In the genomic region with DNA sequence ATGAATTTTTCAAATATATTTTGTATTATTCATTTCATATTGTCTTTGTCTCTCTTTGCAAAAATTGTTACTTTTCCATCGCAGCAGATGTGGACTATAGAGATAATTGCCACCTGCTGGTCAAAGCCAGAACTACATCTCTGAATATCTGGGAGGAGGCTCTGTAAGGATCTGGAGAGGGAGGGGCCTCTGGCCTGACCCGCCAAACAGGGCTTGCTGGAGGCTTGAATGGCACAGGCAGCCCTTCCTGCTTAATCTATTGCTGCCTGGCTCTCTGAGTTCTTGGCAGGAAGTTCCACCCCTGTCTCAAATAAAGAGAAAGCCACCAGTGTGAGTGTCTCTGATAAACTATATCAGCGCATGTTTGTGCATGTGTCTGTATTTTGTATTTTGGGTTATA, we compare ENCODE assay signal across 8 cellular contexts.
DNase-seq lines count a peak whose midpoint lies in the region; ATAC-seq and TF ChIP-seq lines count a peak whose summit lies in the region.

No MANE protein-coding gene starts in this region.

- H3K27me3 Mint-ChIP-seq in activated naive CD8-positive, alpha-beta T cell treated with anti-CD3 and anti-CD28 coated beads, Interleukin-2, amount 10 ng/mL, durations not matched to agents 7 days and 5 days, result no peaks in the 10 kb centered on the region

- H3K27ac Mint-ChIP-seq in activated naive CD8-positive, alpha-beta T cell treated with anti-CD3 and anti-CD28 coated beads, Interleukin-2, amount 10 ng/mL, durations not matched to agents 7 days and 5 days, result no peak overlapping the region

- H3K9me3 ChIP-seq in cardiac muscle cell (ENCODE audit: low read depth) (no peaks in the 10 kb centered on the region), prostate gland (no peaks in the 10 kb centered on the region), uterus (no peaks in the 10 kb centered on the region)

- whole genome bisulfite sequencing in prostate gland, result 6% methylated on average over 3 of the region's 3 CpGs

- TF ChIP-seq POLR2A in prostate gland (IDR thresholded peaks at IDR 0.05) (no peak), uterus (IDR thresholded peaks at IDR 0.05) (no peak)

- no peaks in the 10 kb centered on the region for H3K9me3 Mint-ChIP-seq in activated naive CD8-positive, alpha-beta T cell treated with anti-CD3 and anti-CD28 coated beads, Interleukin-2, amount 10 ng/mL, durations not matched to agents 7 days and 5 days

- peak; percentile 99 for ATAC-seq in HG02852 (IDR thresholded peaks at IDR 0.05; ENCODE audit: unreplicated experiment)
- ATAC-seq in activated naive CD8-positive, alpha-beta T cell treated with anti-CD3 and anti-CD28 coated beads, Interleukin-2, amount 10 ng/mL, durations not matched to agents 7 days and 5 days (ENCODE audit: low read depth), result peak; percentile 100

- DNase-seq in GM13976 (ENCODE audit: low spot score), result peak; percentile 49
- DNase-seq in NCI-H1436 (lab: John Stamatoyannopoulos, UW), result peak; percentile 87
- DNase-seq in SW480 (ENCODE audit: low spot score), result peak; percentile 70
- peak; percentile 46 for DNase-seq in activated naive CD8-positive, alpha-beta T cell treated with anti-CD3 and anti-CD28 coated beads, Interleukin-2, amount 10 ng/mL, durations not matched to agents 7 days and 5 days
- DNase-seq in cardiac muscle cell (ENCODE audit: low read depth in 1 of 2, low spot score in 1 of 2), result peak; percentile 90
- peak; percentile 88 for DNase-seq in prostate gland (ENCODE audit: low spot score)
- DNase-seq in uterus, result peak; percentile 64 to 87

- H3K27me3 ChIP-seq in cardiac muscle cell, result no peaks in the 10 kb centered on the region
- H3K27me3 ChIP-seq in prostate gland (replicated peaks; ENCODE audit: insufficient read depth), result no peaks in the 10 kb centered on the region
- H3K27me3 ChIP-seq in uterus, result no peaks in the 10 kb centered on the region

- H3K4me3 ChIP-seq in cardiac muscle cell, result no peak overlapping the region
- no peak overlapping the region for H3K4me3 ChIP-seq in prostate gland
- no peak overlapping the region for H3K4me3 ChIP-seq in uterus

- H3K36me3 Mint-ChIP-seq in activated naive CD8-positive, alpha-beta T cell treated with anti-CD3 and anti-CD28 coated beads, Interleukin-2, amount 10 ng/mL, durations not matched to agents 7 days and 5 days, result no peaks in the 10 kb centered on the region

- no peaks in the 10 kb centered on the region for H3K4me1 ChIP-seq in cardiac muscle cell (ENCODE audit: low read depth)
- H3K4me1 ChIP-seq in prostate gland (replicated peaks), result no peaks in the 10 kb centered on the region
- no peaks in the 10 kb centered on the region for H3K4me1 ChIP-seq in uterus

- POLR2A ChIA-PET in activated naive CD8-positive, alpha-beta T cell treated with anti-CD3 and anti-CD28 coated beads, Interleukin-2, amount 10 ng/mL, durations not matched to agents 7 days and 5 days (lab: Charles Lee), result no interaction called here

- in situ Hi-C loops in GM13976 (cut with MboI; ENCODE audit: low sequenced_read_pairs, unreplicated experiment), result loop anchor here (10.0 kb wide), 1 partner anchor 385 kb away; no protein-coding TSS in a partner anchor

- H3K4me3 Mint-ChIP-seq in activated naive CD8-positive, alpha-beta T cell treated with anti-CD3 and anti-CD28 coated beads, Interleukin-2, amount 10 ng/mL, durations not matched to agents 7 days and 5 days, result peak overlapping the region; percentile 81

- no peak overlapping the region for H3K27ac ChIP-seq in cardiac muscle cell
- no peak overlapping the region for H3K27ac ChIP-seq in prostate gland
- no peak overlapping the region for H3K27ac ChIP-seq in uterus

- peaks cover 3% of the 10 kb centered on the region for H3K4me1 Mint-ChIP-seq in activated naive CD8-positive, alpha-beta T cell treated with anti-CD3 and anti-CD28 coated beads, Interleukin-2, amount 10 ng/mL, durations not matched to agents 7 days and 5 days

- H3K36me3 ChIP-seq in cardiac muscle cell, result no peaks in the 10 kb centered on the region
- H3K36me3 ChIP-seq in prostate gland, result no peaks in the 10 kb centered on the region
- no peaks in the 10 kb centered on the region for H3K36me3 ChIP-seq in uterus

- intact Hi-C loops in prostate gland (cut with DNase I), result loop anchor here (5.0 kb wide), 2 partner anchors 202 to 382 kb away; no protein-coding TSS in a partner anchor
- intact Hi-C loops in uterus (cut with DNase I; ENCODE audit: low total_unique reads), result no loop called here

- TF ChIP-seq CTCF in GM13976 (IDR thresholded peaks at IDR 0.05; ENCODE audit: borderline replicate concordance, control extremely low read depth, extremely low read depth, insufficient read depth, missing control alignments) (peak; percentile 39), cardiac muscle cell (IDR thresholded peaks at IDR 0.05; ENCODE audit: low read depth, low read length) (peak; percentile 57), prostate gland (IDR thresholded peaks at IDR 0.05) (peak; percentile 50 to 79 (median 66)), uterus (IDR thresholded peaks at IDR 0.05) (peak; percentile 65 to 74 (median 66))
